In genomic region chr2:68190991-68191731, GRCh38 we compare ENCODE assay signal across 12 cellular contexts. TPM values are rescaled to one million over a fixed set of nuclear protein-coding genes. Genes with fewer than 3 reads are reported as not detected.
DNase-seq lines count a peak whose midpoint lies in the region; ATAC-seq and TF ChIP-seq lines count a peak whose summit lies in the region.
"Had no signal": no experiment of that assay in that cellular context is flagged by ENCODE, and none has a peak within 500 bp of the region (broad histone marks: within the 10 kb centered on the region; RNA-seq: fewer than 3 reads in every experiment).

No MANE protein-coding gene starts in this region.

- H3K4me1 Mint-ChIP-seq in WTC11 = peaks cover 13% of the 10 kb centered on the region
- peaks cover 52 to 87% of the 10 kb centered on the region in 2 donors for H3K4me1 Mint-ChIP-seq in immature natural killer cell
- H3K4me1 Mint-ChIP-seq in endodermal cell = peaks cover 21% of the 10 kb centered on the region

- H3K27ac Mint-ChIP-seq in WTC11 (no peak overlapping the region; the same call in 1 of the 2 replicates), immature natural killer cell (peak overlapping the region in 5 of 6 donors; percentile 11 to 72 (median 53)), endodermal cell (no peak overlapping the region)
- H3K27ac Mint-ChIP-seq: activated naive CD8-positive, alpha-beta T cell treated with anti-CD3 and anti-CD28 coated beads, Interleukin-2, amount 10 ng/mL, durations not matched to agents 7 days and 5 days had no signal

- no peak for TF ChIP-seq CTCF in AG09319 (IDR thresholded peaks at IDR 0.05; ENCODE audit: low read depth, low read length)
- TF ChIP-seq CTCF in WTC11 (IDR thresholded peaks at IDR 0.05) = no peak
- no peak for TF ChIP-seq CTCF in endodermal cell (conservative IDR thresholded peaks at IDR 0.05)

- no peak overlapping the region for H3K27ac ChIP-seq in endodermal cell (ENCODE audit: low read depth, low read length)
- H3K27ac ChIP-seq: thoracic aorta had no signal

- H3K9me3 Mint-ChIP-seq in WTC11 (no peaks in the 10 kb centered on the region), immature natural killer cell (no peaks in the 10 kb centered on the region), endodermal cell (no peaks in the 10 kb centered on the region)
- H3K9me3 Mint-ChIP-seq: activated naive CD8-positive, alpha-beta T cell treated with anti-CD3 and anti-CD28 coated beads, Interleukin-2, amount 10 ng/mL, durations not matched to agents 7 days and 5 days had no signal

- H3K27me3 ChIP-seq in endodermal cell (ENCODE audit: control insufficient read depth, insufficient read depth, low read length, poor library complexity, severe bottlenecking) = no peaks in the 10 kb centered on the region

- POLR2A ChIA-PET in WTC11 (lab: Charles Lee) = interaction anchor here (0.5 kb wide), 1 partner anchor 93 kb away, joined by 3 read pairs; no protein-coding TSS in a partner anchor

- H3K4me3 ChIP-seq in endodermal cell (ENCODE audit: low read length) = no peak overlapping the region
- H3K4me3 ChIP-seq: thoracic aorta had no signal

- peaks cover 4% of the 10 kb centered on the region for H3K4me1 ChIP-seq in endodermal cell (ENCODE audit: control insufficient read depth, insufficient read depth, low read length)

- no peak overlapping the region for H3K4me3 Mint-ChIP-seq in WTC11
- no peak overlapping the region for H3K4me3 Mint-ChIP-seq in immature natural killer cell
- no peak overlapping the region for H3K4me3 Mint-ChIP-seq in endodermal cell
- H3K4me3 Mint-ChIP-seq: activated naive CD8-positive, alpha-beta T cell treated with anti-CD3 and anti-CD28 coated beads, Interleukin-2, amount 10 ng/mL, durations not matched to agents 7 days and 5 days had no signal

- WGBS in endodermal cell (ENCODE audit: insufficient coverage in 1 of 2, insufficient read length in 1 of 2), 2 experiments = 98 to 100% methylated on average over 1 to 3 of the region's 3 CpGs

- DNase-seq in AG09319 (ENCODE audit: extremely low read depth, low read depth) (peak; percentile 64), HCEC 1CT (peak; percentile 95), WTC11 (ENCODE audit: low spot score) (no peak), immature natural killer cell (no peak), NCI-H1436 (lab: John Stamatoyannopoulos, UW) (no peak), endodermal cell (no peak), NCI-H524 treated with DMSO at 0.1 percent for 48 hours (lab: John Stamatoyannopoulos, UW) (no peak)
- DNase-seq in stimulated activated CD4-positive, alpha-beta T cell treated with anti-CD3 and anti-CD28 coated beads, Interleukin-1b, Interleukin-23, amount 100 ng/mL, for 48 hours = no peak
- DNase-seq: activated naive CD8-positive, alpha-beta T cell treated with anti-CD3 and anti-CD28 coated beads, Interleukin-2, amount 10 ng/mL, durations not matched to agents 7 days and 5 days; GF-D8; right cardiac atrium had no signal

- H3K27me3 Mint-ChIP-seq in WTC11 (ENCODE audit: low read depth) = no peaks in the 10 kb centered on the region
- peaks cover 0 to 1% (median 0%) of the 10 kb centered on the region in 3 donors for H3K27me3 Mint-ChIP-seq in immature natural killer cell (ENCODE audit: low read depth in 3 of 3)
- H3K27me3 Mint-ChIP-seq in endodermal cell (ENCODE audit: insufficient read depth) = no peaks in the 10 kb centered on the region
- H3K27me3 Mint-ChIP-seq: activated naive CD8-positive, alpha-beta T cell treated with anti-CD3 and anti-CD28 coated beads, Interleukin-2, amount 10 ng/mL, durations not matched to agents 7 days and 5 days had no signal

- peaks cover 4% of the 10 kb centered on the region for H3K36me3 ChIP-seq in endodermal cell (ENCODE audit: control insufficient read depth, insufficient read depth, low read length)
- H3K36me3 ChIP-seq: thoracic aorta had no signal

- CTCF ChIA-PET in WTC11 (lab: Charles Lee) = interaction anchor here (1.5 to 1.8 kb wide), 3 partner anchors 34 to 101 kb away, joined by 4 to 6 read pairs (median 5); no protein-coding TSS in a partner anchor

- ATAC-seq in WTC11 = no peak
- ATAC-seq: right cardiac atrium had no signal

- H3K9me3 ChIP-seq in endodermal cell (ENCODE audit: control insufficient read depth, low read length) = no peaks in the 10 kb centered on the region
- H3K9me3 ChIP-seq: thoracic aorta had no signal

- H3K9ac ChIP-seq in endodermal cell (ENCODE audit: extremely low read depth, low read length, poor library complexity, severe bottlenecking) = no peak overlapping the region

- H3K36me3 Mint-ChIP-seq in WTC11 (no peaks in the 10 kb centered on the region), immature natural killer cell (peaks cover 0 to 3% (median 0%) of the 10 kb centered on the region in 3 donors), endodermal cell (ENCODE audit: low read depth) (no peaks in the 10 kb centered on the region)

TF ChIP-seq in WTC11, 78 proteins besides CTCF, POLR2A, EP300 and RAD21:
- TF ChIP-seq GABPB1 (CRISPR knock-in tag; IDR thresholded peaks at IDR 0.05) = peak; percentile 39; the same call in 1 of the 2 replicates
- TF ChIP-seq TEAD4 (CRISPR knock-in tag; IDR thresholded peaks at IDR 0.05) = no peak
- no peak for TF ChIP-seq AR (CRISPR knock-in tag; IDR thresholded peaks at IDR 0.05)

RNA-seq across cellular contexts. Expression of gene PNO1, which starts 33.5 kb away (rescaled TPM):
- total RNA-seq in WTC11 (2021) (23.2 to 25.5 TPM (median 24.0 TPM) in 3 replicates), endodermal cell (10 to 100 TPM; 16.6 to 21.3 TPM)
- polyA plus RNA-seq in immature natural killer cell = 10 to 100 TPM; 14.8 to 15.5 (median 14.8) TPM
- polyA plus RNA-seq in endodermal cell (2013, experiment 1 of 2) = 17.3 TPM
- 16.0 TPM for polyA plus RNA-seq in endodermal cell (2013, experiment 2 of 2)

Comparison
In these comparisons a context has a peak if more than half of its experiments do, and no peak if none do; other contexts are left out.
1. DNase-seq: peak in AG09319 (single experiment) and HCEC 1CT (single experiment); none in WTC11 (single experiment), immature natural killer cell (0 of 3), NCI-H1436 (single experiment), endodermal cell (single experiment), stimulated activated CD4-positive, alpha-beta T cell treated with anti-CD3 and anti-CD28 coated beads, Interleukin-1b, Interleukin-23, amount 100 ng/mL, for 48 hours (single experiment) and NCI-H524 treated with DMSO at 0.1 percent for 48 hours (single experiment).
2. H3K27ac Mint-ChIP-seq: peak in immature natural killer cell (5 of 6); none in WTC11 (single experiment) and endodermal cell (single experiment).